In the genomic region with DNA sequence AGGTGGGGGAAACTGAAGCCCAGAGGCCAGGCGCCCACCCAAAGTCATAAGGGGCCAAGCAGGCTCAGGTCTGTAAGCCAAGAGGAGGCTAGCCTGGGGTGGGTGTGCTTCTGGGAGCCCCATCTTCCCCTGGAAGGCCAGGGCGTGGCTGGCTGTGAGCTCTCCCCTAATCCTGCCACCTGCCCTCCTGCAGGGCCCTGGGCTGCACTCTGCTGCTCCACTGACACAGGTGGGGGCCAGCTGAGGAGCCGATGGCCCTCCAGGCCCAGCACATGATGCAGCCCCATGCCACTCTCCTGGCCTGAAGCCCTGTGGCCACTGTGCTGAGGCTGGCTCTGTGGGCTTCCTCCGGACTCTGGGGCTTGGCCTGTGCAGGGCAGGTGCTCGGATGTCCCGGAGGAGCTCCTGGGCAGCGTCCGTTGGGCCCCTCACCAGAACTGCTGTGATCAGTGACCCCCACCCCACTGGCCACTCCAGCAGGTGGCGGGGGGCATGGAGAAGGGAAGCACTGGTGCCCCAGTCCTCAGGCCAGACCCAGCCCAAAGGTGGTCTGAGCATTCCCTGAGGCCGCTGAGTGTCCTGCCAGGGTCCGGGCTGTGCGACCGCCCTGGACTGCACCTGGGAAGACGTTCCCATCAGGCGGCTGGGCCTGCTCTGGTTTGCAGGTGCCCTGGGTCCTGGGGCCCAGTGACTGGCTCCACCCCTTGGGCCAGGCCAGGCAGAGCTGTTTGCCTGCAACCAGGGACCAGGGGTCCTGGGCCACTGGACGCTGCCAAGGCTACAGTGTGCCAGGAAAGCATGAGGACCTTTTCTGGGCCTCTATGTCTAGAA, we compare ENCODE assay signal across 10 cellular contexts. TPM values are rescaled to one million over a fixed set of nuclear protein-coding genes. Genes with fewer than 3 reads are reported as not detected.
DNase-seq lines count a peak whose midpoint lies in the region; ATAC-seq and TF ChIP-seq lines count a peak whose summit lies in the region.
"Had no signal": no experiment of that assay in that cellular context is flagged by ENCODE, and none has a peak within 500 bp of the region (broad histone marks: within the 10 kb centered on the region; RNA-seq: fewer than 3 reads in every experiment).

No MANE protein-coding gene starts in this region.

- no peaks in the 10 kb centered on the region for H3K9me3 ChIP-seq in CD4-positive, alpha-beta memory T cell (ENCODE audit: control insufficient read depth in 1 of 2, low read length in 2 of 2)
- H3K9me3 ChIP-seq in T-helper 17 cell (ENCODE audit: control insufficient read depth, low read length, poor library complexity, severe bottlenecking): no peaks in the 10 kb centered on the region
- no peaks in the 10 kb centered on the region for H3K9me3 ChIP-seq in gastroesophageal sphincter

- no peaks in the 10 kb centered on the region for H3K27me3 ChIP-seq in CD4-positive, alpha-beta memory T cell (ENCODE audit: insufficient read depth, low read length)
- H3K27me3 ChIP-seq in gastroesophageal sphincter: no peaks in the 10 kb centered on the region

- no peak overlapping the region for H3K4me3 ChIP-seq in CD4-positive, alpha-beta memory T cell (ENCODE audit: low read length in 2 of 2)
- H3K4me3 ChIP-seq in gastroesophageal sphincter: no peak overlapping the region

- H3K36me3 Mint-ChIP-seq in CD4-positive, alpha-beta memory T cell: peaks cover 0 to 9% of the 10 kb centered on the region in 2 donors
- H3K36me3 Mint-ChIP-seq in T-helper 17 cell (ENCODE audit: low read depth) (no peaks in the 10 kb centered on the region), Calu3 (ENCODE audit: insufficient read depth, unreplicated experiment) (peaks cover 56% of the 10 kb centered on the region)
- H3K36me3 Mint-ChIP-seq: brain had no signal

- peaks cover 8 to 34% (median 9%) of the 10 kb centered on the region in 4 donors for H3K4me1 Mint-ChIP-seq in CD4-positive, alpha-beta memory T cell
- H3K4me1 Mint-ChIP-seq in T-helper 17 cell: peaks cover 23% of the 10 kb centered on the region
- H3K4me1 Mint-ChIP-seq in Calu3 (ENCODE audit: low read depth, unreplicated experiment): peaks cover 11% of the 10 kb centered on the region

- intact Hi-C loops in CD4-positive, alpha-beta memory T cell (cut with micrococcal nuclease): no loop called here
- intact Hi-C loops in posterior vena cava (cut with DNase I) (loop anchor here (5.0 kb wide), 1 partner anchor 37 kb away; no protein-coding TSS in a partner anchor), Calu3 (cut with micrococcal nuclease; ENCODE audit: unreplicated experiment) (no loop called here)

- POLR2A ChIA-PET in CD4-positive, alpha-beta memory T cell (lab: Charles Lee; ENCODE audit: partially characterized antibody): interaction anchor here (1.7 to 4.9 kb wide), 2 partner anchors 8 to 61 kb away, joined by 3 to 90 read pairs; partner anchors contain the start of gene PIM3

- H3K27ac ChIP-seq in CD4-positive, alpha-beta memory T cell (ENCODE audit: low read depth, low read length): peak overlapping the region; percentile 56
- H3K27ac ChIP-seq in gastroesophageal sphincter: peak overlapping the region in 3 of 4 donors; percentile 89 to 98 (median 96)

- H3K9me3 Mint-ChIP-seq in CD4-positive, alpha-beta memory T cell: peaks cover 0 to 4% (median 0%) of the 10 kb centered on the region in 8 donors
- H3K9me3 Mint-ChIP-seq in Calu3 (ENCODE audit: low read depth, unreplicated experiment): no peaks in the 10 kb centered on the region
- H3K9me3 Mint-ChIP-seq: brain had no signal

- no peak overlapping the region for H3K4me3 Mint-ChIP-seq in CD4-positive, alpha-beta memory T cell
- H3K4me3 Mint-ChIP-seq in T-helper 17 cell: no peak overlapping the region
- no peak overlapping the region for H3K4me3 Mint-ChIP-seq in Calu3 (ENCODE audit: low read depth, unreplicated experiment)
- H3K4me3 Mint-ChIP-seq: brain had no signal

- H3K36me3 ChIP-seq in CD4-positive, alpha-beta memory T cell (ENCODE audit: insufficient read depth, low read length): peaks cover 7% of the 10 kb centered on the region
- H3K36me3 ChIP-seq in gastroesophageal sphincter: peaks cover 0 to 16% of the 10 kb centered on the region in 2 donors

- TF ChIP-seq POLR2A in gastroesophageal sphincter (IDR thresholded peaks at IDR 0.05): no peak

- TF ChIP-seq CTCF in gastroesophageal sphincter (IDR thresholded peaks at IDR 0.05) (no peak), Calu3 (IDR thresholded peaks at IDR 0.05; ENCODE audit: unreplicated experiment) (no peak)

- H3K4me1 ChIP-seq in CD4-positive, alpha-beta memory T cell (ENCODE audit: insufficient read depth, low read length): peaks cover 35% of the 10 kb centered on the region
- peaks cover 0 to 86% (median 50%) of the 10 kb centered on the region in 3 donors for H3K4me1 ChIP-seq in gastroesophageal sphincter

- peak in 2 of 5 donors; percentile 22 to 49 for DNase-seq in CD4-positive, alpha-beta memory T cell
- DNase-seq in T-helper 17 cell: peak in 1 of 3 donors; percentile 16
- peak; percentile 79 for DNase-seq in posterior vena cava (ENCODE audit: low spot score)
- no peak for DNase-seq in Calu3
- DNase-seq in stimulated activated naive CD4-positive, alpha-beta T cell (lab: John Stamatoyannopoulos, UW): no peak
- no peak for DNase-seq in glomerular visceral epithelial cell (ENCODE audit: extremely low spot score)

- no peak for ATAC-seq in T-helper 17 cell
- no peak for ATAC-seq in gastroesophageal sphincter
- ATAC-seq in GM19463 (IDR thresholded peaks at IDR 0.05; ENCODE audit: unreplicated experiment): no peak
- ATAC-seq: activated CD4-positive, CD25-positive, alpha-beta regulatory T cell treated with anti-CD3 and anti-CD28 coated beads, Interleukin-2, amount 50 U/mL, for 24 hours had no signal

- WGBS in gastroesophageal sphincter (ENCODE audit: low coverage in 1 of 2), 2 donors: no CpG with 5 or more reads among the region's 16 CpGs

- no TSS peak for BruUV-seq in Calu3 (replicated peaks; lab: Mats Ljungman, UMichigan)

- CTCF ChIA-PET in CD4-positive, alpha-beta memory T cell (lab: Charles Lee; ENCODE audit: partially characterized antibody): no interaction called here
- CTCF ChIA-PET in Calu3 (lab: Charles Lee): interaction anchor here (3.3 kb wide), 1 partner anchor 39 kb away, joined by 16 read pairs; no protein-coding TSS in a partner anchor

- H3K27ac Mint-ChIP-seq in CD4-positive, alpha-beta memory T cell: peak overlapping the region in 4 of 7 donors; percentile 48 to 92 (median 76)
- H3K27ac Mint-ChIP-seq in T-helper 17 cell (peak overlapping the region; percentile 93), Calu3 (ENCODE audit: unreplicated experiment) (no peak overlapping the region)

- H3K27me3 Mint-ChIP-seq in CD4-positive, alpha-beta memory T cell: peaks cover 0 to 4% of the 10 kb centered on the region in 2 donors
- H3K27me3 Mint-ChIP-seq in T-helper 17 cell: no peaks in the 10 kb centered on the region
- H3K27me3 Mint-ChIP-seq in Calu3 (ENCODE audit: unreplicated experiment): no peaks in the 10 kb centered on the region
- H3K27me3 Mint-ChIP-seq: brain had no signal

- no peak for TF ChIP-seq EP300 in gastroesophageal sphincter (IDR thresholded peaks at IDR 0.05)

RNA-seq across cellular contexts. Expression of gene PIM3, which starts 8.5 kb away (rescaled TPM):
- total RNA-seq in CD4-positive, alpha-beta memory T cell: 10 to 100 TPM; 58.8 to 62.3 TPM
- polyA plus RNA-seq in CD4-positive, alpha-beta memory T cell: 10 to 100 TPM; 48.1 to 49.7 TPM
- 100 to 1,000 TPM; 227 to 241 TPM for total RNA-seq in T-helper 17 cell
- total RNA-seq in gastroesophageal sphincter: 10 to 100 TPM; 30.0 to 58.3 (median 46.4) TPM
- 10 to 100 TPM; 29.9 to 37.2 TPM for total RNA-seq in posterior vena cava
- total RNA-seq in Calu3 (2022): 86.3 and 97.3 TPM in 2 replicates

RNA-seq across cellular contexts. Expression of gene IL17REL, which starts 43.5 kb away (rescaled TPM):
- total RNA-seq in CD4-positive, alpha-beta memory T cell: not detected
- not detected for polyA plus RNA-seq in CD4-positive, alpha-beta memory T cell
- total RNA-seq in T-helper 17 cell: not detected
- total RNA-seq in gastroesophageal sphincter: not detected
- total RNA-seq in posterior vena cava: not detected
- not detected in 2 replicates for total RNA-seq in Calu3 (2022)

RNA-seq across cellular contexts. Expression of gene CRELD2, which starts 50.6 kb away (rescaled TPM):
- 10 to 100 TPM; 36.0 to 36.2 TPM for total RNA-seq in CD4-positive, alpha-beta memory T cell
- polyA plus RNA-seq in CD4-positive, alpha-beta memory T cell: 10 to 100 TPM; 40.2 to 46.1 TPM
- 10 to 100 TPM; 28.1 to 36.7 TPM for total RNA-seq in T-helper 17 cell
- 10 to 100 TPM; 21.9 to 36.2 (median 30.9) TPM for total RNA-seq in gastroesophageal sphincter
- 10 to 100 TPM; 27.5 to 45.4 TPM for total RNA-seq in posterior vena cava
- total RNA-seq in Calu3 (2022): 57.8 and 64.6 TPM in 2 replicates

RNA-seq across cellular contexts. Expression of gene ALG12, which starts 50.8 kb away (rescaled TPM):
- 10 to 100 TPM; 19.6 to 27.2 TPM for total RNA-seq in CD4-positive, alpha-beta memory T cell
- polyA plus RNA-seq in CD4-positive, alpha-beta memory T cell: 10 to 100 TPM; 16.9 to 19.0 TPM
- 10 to 100 TPM; 13.7 to 15.4 TPM for total RNA-seq in T-helper 17 cell
- total RNA-seq in gastroesophageal sphincter: 10 to 100 TPM; 18.8 to 30.0 (median 22.6) TPM
- 10 to 100 TPM in 1 of 2 donors, 1 to 10 TPM in 1; 8.9 to 11.7 TPM for total RNA-seq in posterior vena cava
- 25.4 and 27.0 TPM in 2 replicates for total RNA-seq in Calu3 (2022)

Comparison
In these comparisons a context has a peak if more than half of its experiments do, and no peak if none do; other contexts are left out.
1. intact Hi-C loops: an anchor here in posterior vena cava (5.0 kb wide); none called in CD4-positive, alpha-beta memory T cell and Calu3.